ENCODE assay signal across 16 cellular contexts in the genomic region with DNA sequence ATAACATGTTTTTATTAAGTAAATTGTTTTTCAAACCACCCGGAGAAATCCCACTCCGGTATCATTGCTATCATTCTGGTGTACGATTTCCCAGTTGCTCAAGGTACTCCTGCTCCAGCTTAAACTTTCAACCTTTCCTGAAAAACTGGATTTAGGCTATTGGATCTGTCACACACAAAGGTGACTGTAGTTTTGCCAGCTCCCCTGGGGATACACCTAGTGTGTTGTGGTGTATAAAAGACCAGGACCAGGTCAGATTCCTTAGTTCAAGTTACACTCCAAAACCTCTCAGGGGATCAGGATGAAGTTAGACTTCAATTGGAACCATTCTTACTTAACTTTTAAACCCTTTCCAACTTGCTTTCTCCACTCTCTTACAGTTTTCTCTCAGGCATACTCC.
"Had no signal": no experiment of that assay in that cellular context is flagged by ENCODE, and none has a peak within 500 bp of the region (broad histone marks: within the 10 kb centered on the region; RNA-seq: fewer than 3 reads in every experiment).

No MANE protein-coding gene starts in this region.

- ATAC-seq: SK-N-SH treated with all-trans-retinoic acid at 6 μM for 48 hours had no signal

- H3K4me3 ChIP-seq: SJCRH30 had no signal

- H3K36me3 ChIP-seq: SJCRH30 had no signal

- H3K9me3 ChIP-seq: SJCRH30 had no signal

- H3K4me1 ChIP-seq: SJCRH30 had no signal

- H3K27ac ChIP-seq: SJCRH30 had no signal

- H3K27me3 ChIP-seq: SJCRH30 had no signal

- DNase-seq: Karpas-422, KG1, MM.1S, NCI-H1092 treated with DMSO at 0.1 percent for 48 hours, NCI-H1436 treated with DMSO at 0.1 percent for 48 hours, NCI-H1694 treated with DMSO at 0.1 percent for 48 hours, NCI-H1930, NCI-H2081, NCI-H2227 treated with DMSO at 0.1 percent for 48 hours, NCI-H524, NCI-H526 treated with DMSO at 0.1 percent for 48 hours, NCI-H774, Right ventricle myocardium superior, RPMI8226, SJCRH30 had no signal
